Comparison of ENCODE assay signal across 18 cellular contexts in the genomic region with DNA sequence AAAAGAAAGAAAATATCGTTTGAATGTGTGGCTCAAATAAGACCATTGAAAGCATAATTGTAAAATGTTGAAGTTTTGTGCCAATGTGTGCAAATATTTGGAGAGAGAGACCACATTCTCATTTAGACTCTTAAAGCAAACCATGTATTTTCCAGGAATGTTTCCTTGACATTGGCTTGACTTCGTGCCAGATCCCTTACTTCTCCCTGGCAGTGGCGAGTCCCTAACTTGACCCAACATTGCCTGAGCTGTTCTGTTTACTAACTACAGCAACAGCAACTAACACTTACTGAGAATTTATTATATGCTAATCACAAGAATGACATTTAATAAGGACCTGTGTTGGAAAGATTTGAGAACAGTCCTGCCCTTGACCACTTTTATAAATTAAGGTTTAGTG. TPM values are rescaled to one million over a fixed set of nuclear protein-coding genes. Genes with fewer than 3 reads are reported as not detected.
DNase-seq lines count a peak whose midpoint lies in the region; TF ChIP-seq lines count a peak whose summit lies in the region.
"Had no signal": no experiment of that assay in that cellular context is flagged by ENCODE, and none has a peak within 500 bp of the region (broad histone marks: within the 10 kb centered on the region; RNA-seq: fewer than 3 reads in every experiment).

No MANE protein-coding gene starts in this region.

- H3K4me2 ChIP-seq in osteoblast (ENCODE audit: insufficient read depth, low read length), result no peak overlapping the region
- H3K4me2 ChIP-seq: BLaER1 had no signal

- H3K4me1 Mint-ChIP-seq in Caco-2 (ENCODE audit: low read depth, unreplicated experiment), result peaks cover 10% of the 10 kb centered on the region

- POLR2A ChIA-PET in HEK293 (lab: Yijun Ruan, JAX), result no interaction called here
- POLR2A ChIA-PET in Caco-2 (lab: Charles Lee), result no interaction called here

- CTCF ChIA-PET in HEK293 (lab: Yijun Ruan, JAX) (interaction anchor here (0.7 to 3.7 kb wide), 5 partner anchors 12 to 426 kb away, joined by 3 to 30 read pairs (median 4); no protein-coding TSS in a partner anchor), Caco-2 (lab: Charles Lee) (no interaction called here)

- H4K20me1 ChIP-seq in osteoblast (ENCODE audit: insufficient read depth, low read length), result no peaks in the 10 kb centered on the region
- H4K20me1 ChIP-seq: BLaER1 had no signal

- H3K9me3 Mint-ChIP-seq in Caco-2 (ENCODE audit: unreplicated experiment), result peaks cover 3% of the 10 kb centered on the region

- H3K27me3 Mint-ChIP-seq in Caco-2 (ENCODE audit: insufficient read depth, unreplicated experiment), result no peaks in the 10 kb centered on the region

- no peak overlapping the region for H3K4me3 ChIP-seq in HEK293 (ENCODE audit: low read depth, low read length)
- H3K4me3 ChIP-seq in osteoblast (ENCODE audit: insufficient read depth, low read length), result no peak overlapping the region
- no peak overlapping the region for H3K4me3 ChIP-seq in Caco-2 (ENCODE audit: low read depth, low read length)
- H3K4me3 ChIP-seq: A549, BLaER1, GM12878, GM23248, HAP-1 had no signal

- no peaks in the 10 kb centered on the region for H3K9me3 ChIP-seq in HEK293 (ENCODE audit: control insufficient read depth, insufficient read depth, low read depth, low read length)
- no peaks in the 10 kb centered on the region for H3K9me3 ChIP-seq in osteoblast (ENCODE audit: low read depth, low read length)
- H3K9me3 ChIP-seq in Caco-2, result no peaks in the 10 kb centered on the region
- H3K9me3 ChIP-seq: A549, BLaER1, HAP-1 had no signal

- intact Hi-C loops in Caco-2 (cut with micrococcal nuclease; ENCODE audit: unreplicated experiment), result loop anchor here (2.0 kb wide), 1 partner anchor 119 kb away; no protein-coding TSS in a partner anchor

- TF ChIP-seq CTCF in HEK293 (tag by site-specific recombination; IDR thresholded peaks at IDR 0.05) (no peak), VCaP (conservative IDR thresholded peaks at IDR 0.05) (no peak), osteoblast (IDR thresholded peaks at IDR 0.05; ENCODE audit: extremely low read depth, low read depth, low read length) (no peak), Caco-2 (IDR thresholded peaks at IDR 0.05; ENCODE audit: insufficient read depth in 1 of 2, low read depth in 1 of 2, low read length in 1 of 2, severe bottlenecking in 1 of 2, unreplicated experiment in 1 of 2) (no peak)

- H3K4me1 ChIP-seq in HEK293 (ENCODE audit: control insufficient read depth, insufficient read depth, low read length) (no peaks in the 10 kb centered on the region), osteoblast (ENCODE audit: insufficient read depth, low read length) (peaks cover 6% of the 10 kb centered on the region), Caco-2 (no peaks in the 10 kb centered on the region)

- peak; percentile 19 for DNase-seq in osteoblast (ENCODE audit: insufficient read length, low spot score, missing footprints)
- no peak for DNase-seq in NCI-H82 (lab: John Stamatoyannopoulos, UW)
- no peak for DNase-seq in SKM-1 (lab: John Stamatoyannopoulos, UW; ENCODE audit: unreplicated experiment)
- DNase-seq in Caco-2, result no peak
- no peak for DNase-seq in GM19240 (ENCODE audit: insufficient read length, low spot score)
- DNase-seq: CD4-positive, alpha-beta memory T cell; DMS 273 treated with DMSO at 0.1 percent for 48 hours; DMS53; DND-41; EL; GM23248 had no signal

- H3K27me3 ChIP-seq in osteoblast (ENCODE audit: insufficient read depth, low read length) (no peaks in the 10 kb centered on the region), Caco-2 (replicated peaks; ENCODE audit: control insufficient read depth, insufficient read depth, low read length) (no peaks in the 10 kb centered on the region)
- H3K27me3 ChIP-seq: BLaER1 had no signal

- H3K36me3 ChIP-seq in HEK293 (ENCODE audit: control insufficient read depth in 2 of 2, insufficient read depth in 1 of 2, low read length in 2 of 2) (no peaks in the 10 kb centered on the region), osteoblast (ENCODE audit: insufficient read depth, low read length) (no peaks in the 10 kb centered on the region), Caco-2 (ENCODE audit: control insufficient read depth, insufficient read depth, low read length) (no peaks in the 10 kb centered on the region)
- H3K36me3 ChIP-seq: BLaER1, HAP-1 had no signal

- H3K79me2 ChIP-seq in osteoblast (ENCODE audit: insufficient read depth, low read length), result no peaks in the 10 kb centered on the region

- no peaks in the 10 kb centered on the region for H3K36me3 Mint-ChIP-seq in Caco-2 (ENCODE audit: insufficient read depth, unreplicated experiment)
- H3K36me3 Mint-ChIP-seq: CD14-positive monocyte; CD4-positive, alpha-beta memory T cell had no signal

- H3K27ac ChIP-seq in HEK293 (ENCODE audit: extremely low read depth, low read depth, low read length), result no peak overlapping the region
- H3K27ac ChIP-seq in VCaP, result 0 out of 2 replicates have a peak overlapping the region, but pooled peaks have one; percentile 0
- no peak overlapping the region for H3K27ac ChIP-seq in osteoblast (ENCODE audit: low read depth, low read length)
- H3K27ac ChIP-seq: A549, BLaER1, GM23248 had no signal

- no peak overlapping the region for H3K4me3 Mint-ChIP-seq in Caco-2 (ENCODE audit: unreplicated experiment)
- H3K4me3 Mint-ChIP-seq: CD14-positive monocyte; CD4-positive, alpha-beta memory T cell had no signal

- BruUV-seq in Caco-2 (replicated peaks; lab: Mats Ljungman, UMichigan), result no TSS peak

- H3K27ac Mint-ChIP-seq in Caco-2 (ENCODE audit: unreplicated experiment), result no peak overlapping the region
- H3K27ac Mint-ChIP-seq: CD14-positive monocyte; CD4-positive, alpha-beta memory T cell had no signal

- H2AFZ ChIP-seq in osteoblast (ENCODE audit: low read length), result no peak overlapping the region
- H2AFZ ChIP-seq: GM23248 had no signal

TF ChIP-seq in HEK293, 187 proteins besides CTCF, POLR2A, EP300 and RAD21:
- peak; percentile 42; the same call in 1 of the 2 replicates for TF ChIP-seq ZBTB48 (tag by site-specific recombination; IDR thresholded peaks at IDR 0.05)
- TF ChIP-seq, protein P1, sequence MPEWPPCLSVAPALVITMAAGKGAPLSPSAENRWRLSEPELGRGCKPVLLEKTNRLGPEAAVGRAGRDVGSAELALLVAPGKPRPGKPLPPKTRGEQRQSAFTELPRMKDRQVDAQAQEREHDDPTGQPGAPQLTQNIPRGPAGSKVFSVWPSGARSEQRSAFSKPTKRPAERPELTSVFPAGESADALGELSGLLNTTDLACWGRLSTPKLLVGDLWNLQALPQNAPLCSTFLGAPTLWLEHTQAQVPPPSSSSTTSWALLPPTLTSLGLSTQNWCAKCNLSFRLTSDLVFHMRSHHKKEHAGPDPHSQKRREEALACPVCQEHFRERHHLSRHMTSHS (tag by site-specific recombination; IDR thresholded peaks at IDR 0.05), result no peak
- no peak for TF ChIP-seq OSR2 (tag by site-specific recombination; IDR thresholded peaks at IDR 0.05)
- TF ChIP-seq, protein P2, sequence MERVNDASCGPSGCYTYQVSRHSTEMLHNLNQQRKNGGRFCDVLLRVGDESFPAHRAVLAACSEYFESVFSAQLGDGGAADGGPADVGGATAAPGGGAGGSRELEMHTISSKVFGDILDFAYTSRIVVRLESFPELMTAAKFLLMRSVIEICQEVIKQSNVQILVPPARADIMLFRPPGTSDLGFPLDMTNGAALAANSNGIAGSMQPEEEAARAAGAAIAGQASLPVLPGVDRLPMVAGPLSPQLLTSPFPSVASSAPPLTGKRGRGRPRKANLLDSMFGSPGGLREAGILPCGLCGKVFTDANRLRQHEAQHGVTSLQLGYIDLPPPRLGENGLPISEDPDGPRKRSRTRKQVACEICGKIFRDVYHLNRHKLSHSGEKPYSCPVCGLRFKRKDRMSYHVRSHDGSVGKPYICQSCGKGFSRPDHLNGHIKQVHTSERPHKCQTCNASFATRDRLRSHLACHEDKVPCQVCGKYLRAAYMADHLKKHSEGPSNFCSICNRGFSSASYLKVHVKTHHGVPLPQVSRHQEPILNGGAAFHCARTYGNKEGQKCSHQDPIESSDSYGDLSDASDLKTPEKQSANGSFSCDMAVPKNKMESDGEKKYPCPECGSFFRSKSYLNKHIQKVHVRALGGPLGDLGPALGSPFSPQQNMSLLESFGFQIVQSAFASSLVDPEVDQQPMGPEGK (tag by site-specific recombination; IDR thresholded peaks at IDR 0.05), result no peak
- TF ChIP-seq, protein P3, sequence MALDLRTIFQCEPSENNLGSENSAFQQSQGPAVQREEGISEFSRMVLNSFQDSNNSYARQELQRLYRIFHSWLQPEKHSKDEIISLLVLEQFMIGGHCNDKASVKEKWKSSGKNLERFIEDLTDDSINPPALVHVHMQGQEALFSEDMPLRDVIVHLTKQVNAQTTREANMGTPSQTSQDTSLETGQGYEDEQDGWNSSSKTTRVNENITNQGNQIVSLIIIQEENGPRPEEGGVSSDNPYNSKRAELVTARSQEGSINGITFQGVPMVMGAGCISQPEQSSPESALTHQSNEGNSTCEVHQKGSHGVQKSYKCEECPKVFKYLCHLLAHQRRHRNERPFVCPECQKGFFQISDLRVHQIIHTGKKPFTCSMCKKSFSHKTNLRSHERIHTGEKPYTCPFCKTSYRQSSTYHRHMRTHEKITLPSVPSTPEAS (tag by site-specific recombination; IDR thresholded peaks at IDR 0.05), result no peak

RNA-seq across cellular contexts. Expression of a gene that starts 29.9 kb away (rescaled TPM):
- not detected in 2 replicates for total RNA-seq in osteoblast
- total RNA-seq in Caco-2 (2022), result 1.1 and 1.7 TPM in 2 replicates
- total RNA-seq: GM12878, GM23248 had no signal
